Comparison of ENCODE assay signal across 23 cellular contexts in the genomic region with DNA sequence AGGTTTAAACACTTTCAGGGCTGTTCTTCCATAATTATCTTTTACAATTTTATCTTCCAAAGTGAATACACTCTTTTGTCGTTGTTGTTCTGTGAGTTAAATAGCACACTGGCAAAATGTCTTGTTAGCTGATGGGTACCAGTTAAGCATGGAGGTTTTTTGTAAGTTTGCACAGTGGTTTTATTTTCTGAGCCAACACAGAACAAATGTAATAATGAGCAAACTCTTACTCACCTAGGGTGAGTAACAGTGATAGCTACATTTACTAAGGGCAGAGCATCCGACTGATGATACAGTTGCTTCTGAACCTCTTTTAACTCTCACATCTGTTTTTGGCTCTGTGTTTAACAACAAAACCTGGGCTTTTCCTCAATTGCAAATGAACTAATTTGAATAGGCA.
"Had no signal": no experiment of that assay in that cellular context is flagged by ENCODE, and none has a peak within 500 bp of the region (broad histone marks: within the 10 kb centered on the region; RNA-seq: fewer than 3 reads in every experiment).

No MANE protein-coding gene starts in this region.

- H3K27me3 ChIP-seq: cardiac muscle cell, colonic mucosa, heart left ventricle, pancreas, tibial nerve had no signal

- DNase-seq: activated CD4-positive, alpha-beta T cell treated with anti-CD3 and anti-CD28 coated beads, Interleukin-2, amount 50 U/mL, for 1 hour; activated CD8-positive, alpha-beta T cell treated with anti-CD3 and anti-CD28 coated beads for 36 hours; activated gamma-delta T cell treated with Interleukin-2 at 50 U/mL for 16 hours; activated naive CD4-positive, alpha-beta T cell treated with anti-CD3 and anti-CD28 coated beads, Interleukin-2, amount 50 U/mL, for 16 hours; activated T-cell treated with anti-CD3 and anti-CD28 coated beads, Interleukin-2, amount 50 U/mL, for 4 hours; amniotic stem cell; cerebellar nuclear complex; colonic mucosa; effector memory CD4-positive, alpha-beta T cell; foreskin fibroblast; heart left ventricle; hypothalamus; naive B cell; pancreas; psoas muscle; stimulated activated CD4-positive, alpha-beta T cell treated with anti-CD3 and anti-CD28 coated beads, Interleukin-2, amount 100 ng/mL, for 48 hours; stimulated activated naive CD4-positive, alpha-beta T cell treated with Interleukin-2 at 50 U/mL for 16 hours; T-helper 2 cell had no signal

- H3K9me3 ChIP-seq: colonic mucosa, heart left ventricle, pancreas, psoas muscle, tibial nerve had no signal

- H3K4me3 ChIP-seq: cardiac muscle cell, colonic mucosa, heart left ventricle, pancreas, psoas muscle, tibial nerve had no signal

- H3K36me3 Mint-ChIP-seq: mesothelial cell of epicardium, naive B cell, WTC11 had no signal

- H3K4me1 Mint-ChIP-seq: activated T-helper 17 cell treated with anti-CD3 and anti-CD28 coated beads, Interleukin-2, amount 50 U/mL, for 72 hours; naive B cell had no signal

- H3K27ac Mint-ChIP-seq: activated CD8-positive, alpha-beta T cell treated with anti-CD3 and anti-CD28 coated beads for 36 hours; activated T-helper 17 cell treated with anti-CD3 and anti-CD28 coated beads, Interleukin-2, amount 50 U/mL, for 72 hours; mesothelial cell of epicardium; naive B cell; WTC11 had no signal

- FAIRE-seq: pancreas had no signal

- H3K4me1 ChIP-seq: colonic mucosa, heart left ventricle, pancreas, psoas muscle, tibial nerve had no signal

- H3K36me3 ChIP-seq: cardiac muscle cell, colonic mucosa, heart left ventricle, pancreas, tibial nerve had no signal

- H3K27ac ChIP-seq: cardiac muscle cell, colonic mucosa, heart left ventricle, pancreas, psoas muscle, tibial nerve had no signal

- H3K9me3 Mint-ChIP-seq: activated CD8-positive, alpha-beta T cell treated with anti-CD3 and anti-CD28 coated beads for 36 hours; activated T-cell treated with anti-CD3 and anti-CD28 coated beads, Interleukin-2, amount 50 U/mL, for 4 hours; activated T-helper 17 cell treated with anti-CD3 and anti-CD28 coated beads, Interleukin-2, amount 50 U/mL, for 72 hours; mesothelial cell of epicardium; WTC11 had no signal

- H3K4me3 Mint-ChIP-seq: activated CD8-positive, alpha-beta T cell treated with anti-CD3 and anti-CD28 coated beads for 36 hours; activated T-cell treated with anti-CD3 and anti-CD28 coated beads, Interleukin-2, amount 50 U/mL, for 4 hours; activated T-helper 17 cell treated with anti-CD3 and anti-CD28 coated beads, Interleukin-2, amount 50 U/mL, for 72 hours; mesothelial cell of epicardium; naive B cell; WTC11 had no signal

- H3K27me3 Mint-ChIP-seq: activated CD8-positive, alpha-beta T cell treated with anti-CD3 and anti-CD28 coated beads for 36 hours; activated T-helper 17 cell treated with anti-CD3 and anti-CD28 coated beads, Interleukin-2, amount 50 U/mL, for 72 hours; naive B cell had no signal
